ENCODE assay signal across 25 cellular contexts in the genomic region with DNA sequence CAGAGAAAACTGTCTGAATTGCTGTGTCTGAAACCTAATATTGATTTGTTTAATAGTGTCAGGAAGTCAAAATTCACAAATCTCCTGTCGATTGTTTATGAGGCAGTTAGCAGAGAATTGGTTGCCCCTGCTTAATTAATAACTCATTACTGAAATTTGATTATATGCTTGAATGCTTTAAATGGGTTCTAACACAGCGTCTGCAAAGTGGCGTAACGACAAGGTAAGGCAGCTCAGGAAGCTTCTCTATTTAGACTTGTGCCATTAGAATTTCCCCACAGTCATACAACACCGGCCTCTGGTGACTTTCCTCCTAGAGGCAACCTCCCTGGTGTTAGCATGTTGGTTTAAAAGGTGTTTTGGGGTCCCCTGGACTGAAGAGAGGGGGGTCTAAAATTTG.
"Had no signal": no experiment of that assay in that cellular context is flagged by ENCODE, and none has a peak within 500 bp of the region (broad histone marks: within the 10 kb centered on the region; RNA-seq: fewer than 3 reads in every experiment).

No MANE protein-coding gene starts in this region.

- H3K4me3 ChIP-seq: colonic mucosa, gastroesophageal sphincter, heart right ventricle, lung, ovary, right lobe of liver, thyroid gland had no signal

- H3K9me3 Mint-ChIP-seq: dendritic cell treated with granulocyte-macrophage colony-stimulating factor and Interleukin-4, amounts not matched to agents 40 ng/mL and 50 ng/mL, for 4 days; memory B cell had no signal

- H3K36me3 ChIP-seq: colonic mucosa, gastroesophageal sphincter, heart right ventricle, ovary, right lobe of liver, thyroid gland had no signal

- H3K27ac Mint-ChIP-seq: dendritic cell treated with granulocyte-macrophage colony-stimulating factor and Interleukin-4, amounts not matched to agents 40 ng/mL and 50 ng/mL, for 4 days; endodermal cell; memory B cell; natural killer cell; stimulated activated naive CD8-positive, alpha-beta T cell treated with anti-CD3 and anti-CD28 coated beads, Interleukin-15, amount 100 ng/mL, for 72 hours had no signal

- H3K9me3 ChIP-seq: colonic mucosa, ovary, right lobe of liver, thyroid gland had no signal

- H3K27ac ChIP-seq: colonic mucosa, epithelial cell of prostate, foreskin keratinocyte, gastroesophageal sphincter, heart right ventricle, ovary, right lobe of liver, thyroid gland had no signal

- DNase-seq: colonic mucosa; effector CD8-positive, alpha-beta T cell; endodermal cell; foreskin keratinocyte; heart right ventricle; hippocampal formation; natural killer cell; occipital lobe; ovary; posterior cingulate gyrus; right lobe of liver; small intestine; stimulated activated CD4-positive, alpha-beta T cell treated with anti-CD3 and anti-CD28 coated beads, Interleukin-15, amount 100 ng/mL, for 24 hours; stimulated activated CD4-positive, alpha-beta T cell treated with anti-CD3 and anti-CD28 coated beads, Interleukin-2, amount 100 ng/mL, for 48 hours; stimulated activated naive CD4-positive, alpha-beta T cell; stimulated activated naive CD8-positive, alpha-beta T cell treated with anti-CD3 and anti-CD28 coated beads, Interleukin-15, amount 100 ng/mL, for 72 hours; thyroid gland; trophoblast cell had no signal

- H3K4me1 ChIP-seq: colonic mucosa, foreskin keratinocyte, gastroesophageal sphincter, heart right ventricle, right lobe of liver, thyroid gland had no signal

- H3K4me1 Mint-ChIP-seq: central memory CD8-positive, alpha-beta T cell; memory B cell; natural killer cell; stimulated activated naive CD8-positive, alpha-beta T cell treated with anti-CD3 and anti-CD28 coated beads, Interleukin-15, amount 100 ng/mL, for 72 hours had no signal

- H3K36me3 Mint-ChIP-seq: memory B cell, natural killer cell had no signal

- H3K27me3 ChIP-seq: colonic mucosa, foreskin keratinocyte, ovary, right lobe of liver, thyroid gland had no signal

- FAIRE-seq: islet of Langerhans, small intestine had no signal

- H3K4me3 Mint-ChIP-seq: central memory CD8-positive, alpha-beta T cell; dendritic cell treated with granulocyte-macrophage colony-stimulating factor and Interleukin-4, amounts not matched to agents 40 ng/mL and 50 ng/mL, for 4 days; endodermal cell; memory B cell; natural killer cell; stimulated activated naive CD8-positive, alpha-beta T cell treated with anti-CD3 and anti-CD28 coated beads, Interleukin-15, amount 100 ng/mL, for 72 hours had no signal
